24 cellular contexts compared by ENCODE assay signal in genomic region chr5:153794327-153794726, GRCh38.
"Had no signal": no experiment of that assay in that cellular context is flagged by ENCODE, and none has a peak within 500 bp of the region (broad histone marks: within the 10 kb centered on the region; RNA-seq: fewer than 3 reads in every experiment).

No MANE protein-coding gene starts in this region.

- H3K9ac ChIP-seq: neural progenitor cell had no signal

- H2AFZ ChIP-seq: neural progenitor cell had no signal

- H3K4me3 ChIP-seq: esophagus muscularis mucosa, left ventricle myocardium inferior, lower lobe of right lung, neural progenitor cell, pancreas, suprapubic skin, thyroid gland, uterus had no signal

- H3K36me3 Mint-ChIP-seq: immature natural killer cell; memory B cell; natural killer cell treated with Interleukin-12 subunit alpha and Interleukin-12 subunit beta and Interleukin-15 and Interleukin-18, amount 100 ng/mL, for 72 hours; stimulated activated effector memory CD8-positive, alpha-beta T cell treated with anti-CD3 and anti-CD28 coated beads, Interleukin-12 subunit alpha, Interleukin-12 subunit beta, amount 100 ng/mL, for 72 hours; type B pancreatic cell had no signal

- FAIRE-seq: keratinocyte, pancreas had no signal

- H3K4me1 Mint-ChIP-seq: immature natural killer cell; memory B cell; stimulated activated effector memory CD8-positive, alpha-beta T cell treated with anti-CD3 and anti-CD28 coated beads, Interleukin-12 subunit alpha, Interleukin-12 subunit beta, amount 100 ng/mL, for 72 hours had no signal

- H3K27me3 Mint-ChIP-seq: effector memory CD8-positive, alpha-beta T cell; memory B cell; natural killer cell treated with Interleukin-12 subunit alpha and Interleukin-12 subunit beta and Interleukin-15 and Interleukin-18, amount 100 ng/mL, for 72 hours; progenitor cell of endocrine pancreas; type B pancreatic cell had no signal

- H3K4me2 ChIP-seq: neural progenitor cell had no signal

- H3K9me3 Mint-ChIP-seq: effector memory CD8-positive, alpha-beta T cell; memory B cell; natural killer cell treated with Interleukin-12 subunit alpha and Interleukin-12 subunit beta and Interleukin-15 and Interleukin-18, amount 100 ng/mL, for 72 hours; neural progenitor cell; stimulated activated effector memory CD8-positive, alpha-beta T cell treated with anti-CD3 and anti-CD28 coated beads, Interleukin-12 subunit alpha, Interleukin-12 subunit beta, amount 100 ng/mL, for 72 hours; type B pancreatic cell had no signal

- ATAC-seq: effector memory CD8-positive, alpha-beta T cell; left cardiac atrium; lower lobe of right lung; natural killer cell treated with Interleukin-12 subunit alpha and Interleukin-12 subunit beta and Interleukin-15 and Interleukin-18, amount 100 ng/mL, for 72 hours; pancreas; right cardiac atrium; stimulated activated effector memory CD8-positive, alpha-beta T cell treated with anti-CD3 and anti-CD28 coated beads, Interleukin-12 subunit alpha, Interleukin-12 subunit beta, amount 100 ng/mL, for 72 hours; stimulated activated naive CD8-positive, alpha-beta T cell treated with anti-CD3 and anti-CD28 coated beads, Interleukin-15, Interleukin-2, amounts not matched to agents 100 U/mL and 50 U/mL, for 24 hours had no signal

- H3K27ac ChIP-seq: epithelial cell of prostate, esophagus muscularis mucosa, left ventricle myocardium inferior, lower lobe of right lung, neural progenitor cell, pancreas, suprapubic skin, thyroid gland, uterus had no signal

- H3K27me3 ChIP-seq: esophagus muscularis mucosa, neural progenitor cell, pancreas, suprapubic skin, thyroid gland, uterus had no signal

- H3K36me3 ChIP-seq: esophagus muscularis mucosa, left ventricle myocardium inferior, lower lobe of right lung, neural progenitor cell, pancreas, suprapubic skin, thyroid gland, uterus had no signal

- H3K4me3 Mint-ChIP-seq: effector memory CD8-positive, alpha-beta T cell; immature natural killer cell; memory B cell; natural killer cell treated with Interleukin-12 subunit alpha and Interleukin-12 subunit beta and Interleukin-15 and Interleukin-18, amount 100 ng/mL, for 72 hours; neural progenitor cell; stimulated activated effector memory CD8-positive, alpha-beta T cell treated with anti-CD3 and anti-CD28 coated beads, Interleukin-12 subunit alpha, Interleukin-12 subunit beta, amount 100 ng/mL, for 72 hours; type B pancreatic cell had no signal

- H3K27ac Mint-ChIP-seq: effector memory CD8-positive, alpha-beta T cell; immature natural killer cell; memory B cell; natural killer cell treated with Interleukin-12 subunit alpha and Interleukin-12 subunit beta and Interleukin-15 and Interleukin-18, amount 100 ng/mL, for 72 hours; neural progenitor cell; progenitor cell of endocrine pancreas; stimulated activated effector memory CD8-positive, alpha-beta T cell treated with anti-CD3 and anti-CD28 coated beads, Interleukin-12 subunit alpha, Interleukin-12 subunit beta, amount 100 ng/mL, for 72 hours; type B pancreatic cell had no signal

- DNase-seq: effector memory CD8-positive, alpha-beta T cell; immature natural killer cell; left cardiac atrium; left ventricle myocardium inferior; lower lobe of right lung; midbrain; occipital lobe; pancreas; right cardiac atrium; stimulated activated CD4-positive, alpha-beta T cell treated with anti-CD3 and anti-CD28 coated beads, Interleukin-4, amount 100 ng/mL, for 1 hour; stimulated activated CD8-positive, alpha-beta memory T cell treated with anti-CD3 and anti-CD28 coated beads, Interleukin-4, amount 100 ng/mL, for 48 hours; stimulated activated naive CD8-positive, alpha-beta T cell treated with anti-CD3 and anti-CD28 coated beads, Interleukin-15, Interleukin-2, amounts not matched to agents 100 U/mL and 50 U/mL, for 24 hours; thyroid gland; uterus had no signal

- H3K4me1 ChIP-seq: esophagus muscularis mucosa, left ventricle myocardium inferior, lower lobe of right lung, pancreas, suprapubic skin, thyroid gland, uterus had no signal

- H3K9me3 ChIP-seq: esophagus muscularis mucosa, left ventricle myocardium inferior, lower lobe of right lung, pancreas, suprapubic skin, thyroid gland, uterus had no signal
